Comparison of ENCODE assay signal across 9 cellular contexts in the genomic region with DNA sequence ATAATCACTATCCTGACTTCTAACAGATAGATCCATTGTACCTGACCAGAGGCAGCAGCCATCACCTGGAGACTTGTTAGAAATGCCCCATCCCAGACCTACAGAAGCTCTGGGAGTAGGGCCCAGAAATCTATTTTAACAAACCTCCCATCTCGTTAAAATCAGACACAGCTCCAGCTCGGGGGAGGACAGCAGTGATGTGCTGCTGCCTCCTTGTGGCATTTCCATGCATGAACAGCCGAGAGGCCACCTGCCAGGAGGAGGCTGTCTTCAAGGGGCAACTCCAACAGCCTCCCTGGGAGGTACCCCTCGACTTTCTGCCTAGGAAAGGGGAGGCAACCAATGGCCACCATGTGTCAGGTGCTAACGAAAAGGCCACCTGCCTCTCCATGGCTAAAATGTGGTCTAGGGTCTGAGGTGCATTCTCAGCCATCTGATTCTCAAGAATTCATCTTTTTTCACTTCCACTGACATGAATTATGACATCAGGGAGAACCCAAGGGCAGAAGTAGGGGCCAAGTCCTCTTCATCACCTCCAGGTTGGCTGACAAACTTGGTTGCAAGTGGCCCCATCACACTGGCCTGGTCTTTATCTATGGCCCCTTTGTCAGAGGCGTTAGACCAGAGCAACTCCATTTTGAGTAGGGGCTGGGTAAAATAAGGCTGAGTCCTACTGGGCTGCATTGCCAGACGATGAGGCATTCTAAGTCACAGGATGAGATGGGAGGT. TPM values are rescaled to one million over a fixed set of nuclear protein-coding genes. Genes with fewer than 3 reads are reported as not detected.
DNase-seq lines count a peak whose midpoint lies in the region; ATAC-seq and TF ChIP-seq lines count a peak whose summit lies in the region.
"Had no signal": no experiment of that assay in that cellular context is flagged by ENCODE, and none has a peak within 500 bp of the region (broad histone marks: within the 10 kb centered on the region; RNA-seq: fewer than 3 reads in every experiment).

No MANE protein-coding gene starts in this region.

- H3K36me3 Mint-ChIP-seq in activated naive CD4-positive, alpha-beta T cell treated with anti-CD3 and anti-CD28 coated beads, Interleukin-2, amount 50 U/mL, for 24 hours: no peaks in the 10 kb centered on the region
- H3K36me3 Mint-ChIP-seq in glutamatergic neuron (ENCODE audit: unreplicated experiment): no peaks in the 10 kb centered on the region

- no peaks in the 10 kb centered on the region for H3K27me3 ChIP-seq in HL-60 (ENCODE audit: insufficient read depth, poor library complexity, severe bottlenecking)

- H3K27ac ChIP-seq in HL-60 (replicated peaks) (no peak overlapping the region), RWPE1 (no peak overlapping the region)

- peaks cover 33% of the 10 kb centered on the region for H3K4me1 Mint-ChIP-seq in activated naive CD4-positive, alpha-beta T cell treated with anti-CD3 and anti-CD28 coated beads, Interleukin-2, amount 50 U/mL, for 24 hours
- H3K4me1 Mint-ChIP-seq in glutamatergic neuron (ENCODE audit: low read depth, unreplicated experiment): peaks cover 16% of the 10 kb centered on the region

- no peak overlapping the region for H3K4me3 Mint-ChIP-seq in activated naive CD4-positive, alpha-beta T cell treated with anti-CD3 and anti-CD28 coated beads, Interleukin-2, amount 50 U/mL, for 24 hours
- no peak overlapping the region for H3K4me3 Mint-ChIP-seq in glutamatergic neuron (ENCODE audit: unreplicated experiment)
- H3K4me3 Mint-ChIP-seq: T-helper 1 cell treated with Interleukin-12 subunit alpha and Interleukin-12 subunit beta and Interleukin-4 antibody, amounts not matched to agents 30 μg/mL and 1 μg/mL, for 36 hours had no signal

- in situ Hi-C loops in Caki2 (cut with HindIII; ENCODE audit: low pct_unique_long_range_greater_than_20kb, low sequenced_read_pairs): loop anchor here (10.0 kb wide), 1 partner anchor 131 kb away; no protein-coding TSS in a partner anchor

- no peaks in the 10 kb centered on the region for H3K9me3 Mint-ChIP-seq in activated naive CD4-positive, alpha-beta T cell treated with anti-CD3 and anti-CD28 coated beads, Interleukin-2, amount 50 U/mL, for 24 hours
- H3K9me3 Mint-ChIP-seq in glutamatergic neuron (ENCODE audit: unreplicated experiment): peaks cover 5% of the 10 kb centered on the region

- intact Hi-C loops in posterior cingulate gyrus (cut with DNase I): loop anchor here (1.0 kb wide), 1 partner anchor 48 kb away; no protein-coding TSS in a partner anchor

- TF ChIP-seq CTCF in HL-60 (IDR thresholded peaks at IDR 0.05; ENCODE audit: insufficient read depth, low read length) (peak; percentile 90), RWPE1 (conservative IDR thresholded peaks at IDR 0.05; ENCODE audit: low read depth) (peak; percentile 99), glutamatergic neuron (IDR thresholded peaks at IDR 0.05; ENCODE audit: partially characterized antibody, unreplicated experiment) (peak; percentile 78)

- DNase-seq in Caki2 (ENCODE audit: low read depth) (peak; percentile 71), HL-60 (ENCODE audit: low read depth in 1 of 2, low spot score in 1 of 2) (peak in 1 of 2 experiments; percentile 60), RWPE1 (ENCODE audit: low spot score) (peak; percentile 90), glutamatergic neuron (peak; percentile 82), posterior cingulate gyrus (peak; percentile 58 to 97 (median 80))

- no peaks in the 10 kb centered on the region for H3K27me3 Mint-ChIP-seq in activated naive CD4-positive, alpha-beta T cell treated with anti-CD3 and anti-CD28 coated beads, Interleukin-2, amount 50 U/mL, for 24 hours
- peaks cover 6% of the 10 kb centered on the region for H3K27me3 Mint-ChIP-seq in glutamatergic neuron (ENCODE audit: unreplicated experiment)

- no peak overlapping the region for H3K4me3 ChIP-seq in HL-60 (replicated peaks; ENCODE audit: insufficient read depth, low read length)

- ATAC-seq in GM21360 (IDR thresholded peaks at IDR 0.05; ENCODE audit: unreplicated experiment) (no peak), HG03280 (IDR thresholded peaks at IDR 0.05; ENCODE audit: unreplicated experiment) (no peak)

- POLR2A ChIA-PET in RWPE1 (lab: Yijun Ruan, JAX; ENCODE audit: low non-redundant PET): interaction anchor here (1.4 kb wide), 1 partner anchor 51 kb away, joined by 5 read pairs; no protein-coding TSS in a partner anchor

- CTCF ChIA-PET in RWPE1 (lab: Yijun Ruan, JAX): interaction anchor here (0.5 to 7.7 kb wide), 17 partner anchors 9 to 1142 kb away, joined by 3 to 184 read pairs (median 4); a partner anchor contains a TSS

- peak overlapping the region; percentile 82 for H3K27ac Mint-ChIP-seq in activated naive CD4-positive, alpha-beta T cell treated with anti-CD3 and anti-CD28 coated beads, Interleukin-2, amount 50 U/mL, for 24 hours
- peak overlapping the region; percentile 46 for H3K27ac Mint-ChIP-seq in glutamatergic neuron (ENCODE audit: unreplicated experiment)
- H3K27ac Mint-ChIP-seq: T-helper 1 cell treated with Interleukin-12 subunit alpha and Interleukin-12 subunit beta and Interleukin-4 antibody, amounts not matched to agents 30 μg/mL and 1 μg/mL, for 36 hours had no signal

RNA-seq across cellular contexts. Expression of a gene that starts 12.2 kb away (rescaled TPM):
- total RNA-seq in Caki2 (2014; rRNA removed; shearing (Covaris generic); ENCODE audit: low replicate concordance): not detected in 2 replicates
- total RNA-seq in glutamatergic neuron (ENCODE audit: unreplicated experiment): 0.22 TPM

RNA-seq across cellular contexts. Expression of a gene that starts 18.3 kb away (rescaled TPM):
- total RNA-seq in Caki2 (2014; rRNA removed; shearing (Covaris generic); ENCODE audit: low replicate concordance): 39.7 and 55.7 TPM in 2 replicates
- total RNA-seq in glutamatergic neuron (ENCODE audit: unreplicated experiment): not detected

Comparison
In these comparisons a context has a peak if more than half of its experiments do, and no peak if none do; other contexts are left out.
1. RNA of a gene that starts 18.3 kb away (total RNA-seq): 39.7 to 55.7 TPM in Caki2; not detected in glutamatergic neuron (single experiment); every median in the first group is over 10 times any median in the second.
2. Peak in every context shown above with its lines, with median percentiles within 50 percentile points of each other: CTCF ChIP-seq.